ENCODE assay signal across 25 cellular contexts in the genomic region with DNA sequence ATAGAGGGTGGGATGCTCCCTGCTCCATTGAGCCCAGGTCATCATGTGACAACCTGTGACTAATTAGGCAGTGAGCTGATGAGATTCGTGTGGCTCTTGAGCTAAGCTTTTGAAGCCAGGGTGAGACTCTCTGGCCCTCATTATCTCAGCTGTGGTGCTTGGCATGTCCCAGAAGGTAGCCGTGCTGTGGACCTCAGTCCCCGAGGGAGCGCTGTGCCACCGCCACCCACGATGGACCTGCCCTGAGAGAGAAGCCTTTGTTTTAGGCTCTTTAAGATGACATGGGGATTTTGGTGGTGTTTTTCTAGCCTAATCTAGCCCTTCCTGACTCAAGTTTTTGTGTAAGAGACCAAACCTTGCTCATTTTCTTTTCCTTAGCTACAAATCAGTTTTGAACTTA.
"Had no signal": no experiment of that assay in that cellular context is flagged by ENCODE, and none has a peak within 500 bp of the region (broad histone marks: within the 10 kb centered on the region; RNA-seq: fewer than 3 reads in every experiment).

No MANE protein-coding gene starts in this region.

- FAIRE-seq: keratinocyte, pancreas, TTC549 had no signal

- DNase-seq: activated CD4-positive, alpha-beta T cell treated with anti-CD3 and anti-CD28 coated beads, Interleukin-2, amount 10 ng/mL, durations not matched to agents 7 days and 5 days; activated CD4-positive, CD25-positive, alpha-beta regulatory T cell treated with anti-CD3 and anti-CD28 coated beads, Interleukin-2, amount 50 U/mL, for 72 hours; activated CD8-positive, alpha-beta memory T cell treated with anti-CD3 and anti-CD28 coated beads, Interleukin-2, amount 10 ng/mL, durations not matched to agents 7 days and 5 days; activated CD8-positive, alpha-beta T cell treated with anti-CD3 and anti-CD28 coated beads for 36 hours; activated effector memory CD4-positive, alpha-beta T cell treated with anti-CD3 and anti-CD28 coated beads, Interleukin-2, amount 50 U/mL, for 16 hours; activated naive CD4-positive, alpha-beta T cell treated with anti-CD3 and anti-CD28 coated beads, Interleukin-2, amount 50 U/mL, for 16 hours; activated naive CD8-positive, alpha-beta T cell treated with anti-CD3 and anti-CD28 coated beads, Interleukin-2, amount 50 U/mL, for 24 hours; activated T-cell treated with anti-CD3 and anti-CD28 coated beads for 4 hours; cortex of kidney; endodermal cell; heart right ventricle; left colon; pancreas; psoas muscle; spleen; stimulated activated CD4-positive, alpha-beta T cell treated with anti-CD3 and anti-CD28 coated beads, Interleukin-4, amount 100 ng/mL, for 1 hour; stimulated activated naive CD8-positive, alpha-beta T cell treated with anti-CD3 and anti-CD28 coated beads, Interleukin-15, Interleukin-2, amounts not matched to agents 100 U/mL and 50 U/mL, for 24 hours; WERI-Rb-1 had no signal

- H3K4me3 ChIP-seq: cardiac muscle cell, gastroesophageal sphincter, heart right ventricle, pancreas, psoas muscle, right atrium auricular region, spleen, upper lobe of left lung had no signal

- H3K9me3 ChIP-seq: gastroesophageal sphincter, heart right ventricle, neutrophil, pancreas, psoas muscle, right atrium auricular region, spleen, upper lobe of left lung had no signal

- H3K36me3 ChIP-seq: cardiac muscle cell, gastroesophageal sphincter, heart right ventricle, neutrophil, pancreas, right atrium auricular region, spleen, upper lobe of left lung had no signal

- ATAC-seq: activated CD8-positive, alpha-beta memory T cell treated with anti-CD3 and anti-CD28 coated beads, Interleukin-2, amount 10 ng/mL, durations not matched to agents 7 days and 5 days; activated CD8-positive, alpha-beta T cell treated with anti-CD3 and anti-CD28 coated beads for 36 hours; activated naive CD8-positive, alpha-beta T cell treated with anti-CD3 and anti-CD28 coated beads, Interleukin-2, amount 50 U/mL, for 24 hours; gastroesophageal sphincter; heart right ventricle; left colon; pancreas; psoas muscle; stimulated activated naive CD8-positive, alpha-beta T cell treated with anti-CD3 and anti-CD28 coated beads, Interleukin-15, Interleukin-2, amounts not matched to agents 100 U/mL and 50 U/mL, for 24 hours had no signal

- H3K4me1 ChIP-seq: heart right ventricle, psoas muscle had no signal

- H3K27ac ChIP-seq: cardiac muscle cell, gastroesophageal sphincter, heart right ventricle, neutrophil, pancreas, psoas muscle, right atrium auricular region, spleen, upper lobe of left lung, WERI-Rb-1 had no signal

- H3K27me3 ChIP-seq: cardiac muscle cell, gastroesophageal sphincter, heart right ventricle, pancreas, right atrium auricular region, spleen, upper lobe of left lung had no signal
